Comparison of ENCODE assay signal across 31 cellular contexts in genomic region chr9:123564652-123565051, GRCh38.
"Had no signal": no experiment of that assay in that cellular context is flagged by ENCODE, and none has a peak within 500 bp of the region (broad histone marks: within the 10 kb centered on the region; RNA-seq: fewer than 3 reads in every experiment).

No MANE protein-coding gene starts in this region.

- H3K27me3 Mint-ChIP-seq: activated B cell treated with CpG ODN at 0.5 μM for 24 hours; activated CD8-positive, alpha-beta T cell treated with anti-CD3 and anti-CD28 coated beads for 36 hours; activated naive CD8-positive, alpha-beta T cell; activated T-helper 17 cell treated with anti-CD3 and anti-CD28 coated beads, Interleukin-2, amount 50 U/mL, for 72 hours; central memory CD8-positive, alpha-beta T cell; dendritic cell treated with granulocyte-macrophage colony-stimulating factor and Interleukin-4, amounts not matched to agents 40 ng/mL and 50 ng/mL, for 4 days; T-helper 17 cell had no signal

- H3K27ac Mint-ChIP-seq: activated B cell treated with CpG ODN at 0.5 μM for 24 hours; activated CD8-positive, alpha-beta T cell treated with anti-CD3 and anti-CD28 coated beads for 36 hours; activated naive CD8-positive, alpha-beta T cell; activated T-helper 17 cell treated with anti-CD3 and anti-CD28 coated beads, Interleukin-2, amount 50 U/mL, for 72 hours; dendritic cell treated with granulocyte-macrophage colony-stimulating factor and Interleukin-4, amounts not matched to agents 40 ng/mL and 50 ng/mL, for 4 days; endodermal cell; T-helper 17 cell; T-helper 2 cell treated with Interferon-gamma antibody and Interleukin-4, amounts not matched to agents 5 μg/mL and 100 μg/mL, for 36 hours had no signal

- DNase-seq: activated B cell treated with CpG ODN at 0.5 μM for 24 hours; activated CD4-positive, alpha-beta T cell treated with anti-CD3 and anti-CD28 coated beads for 48 hours; activated CD4-positive, alpha-beta T cell treated with anti-CD3 and anti-CD28 coated beads, Interleukin-2, amount 50 U/mL, for 1 hour; activated CD4-positive, alpha-beta T cell treated with anti-CD3 and anti-CD28 coated beads, Interleukin-2, amount 50 U/mL, for 48 hours; activated CD8-positive, alpha-beta memory T cell treated with anti-CD3 and anti-CD28 coated beads for 24 hours; activated CD8-positive, alpha-beta T cell treated with anti-CD3 and anti-CD28 coated beads for 36 hours; activated effector memory CD4-positive, alpha-beta T cell treated with Interleukin-2 at 50 U/mL for 16 hours; activated gamma-delta T cell treated with Interleukin-2 at 50 U/mL for 16 hours; activated naive CD4-positive, alpha-beta T cell treated with anti-CD3 and anti-CD28 coated beads, Interleukin-2, amount 50 U/mL, for 16 hours; activated naive CD4-positive, alpha-beta T cell treated with Interleukin-2 at 50 U/mL for 16 hours; activated T-cell treated with anti-CD3 and anti-CD28 coated beads, Interleukin-2, amount 50 U/mL, for 4 hours; amniotic stem cell; anterior cingulate cortex; brain microvascular endothelial cell; dorsolateral prefrontal cortex; effector memory CD4-positive, alpha-beta T cell; endodermal cell; foreskin fibroblast; T-helper 17 cell; T1000; WERI-Rb-1 had no signal

- ATAC-seq: activated CD4-positive, CD25-positive, alpha-beta regulatory T cell treated with anti-CD3 and anti-CD28 coated beads, Interleukin-2, amount 50 U/mL, for 24 hours; activated CD8-positive, alpha-beta T cell treated with anti-CD3 and anti-CD28 coated beads for 36 hours; activated T-cell treated with anti-CD3 and anti-CD28 coated beads, Interleukin-2, amount 50 U/mL, for 4 hours; activated T-helper 17 cell treated with anti-CD3 and anti-CD28 coated beads, Interleukin-2, amount 50 U/mL, for 72 hours; esophagus mucosa; T-helper 17 cell had no signal

- H3K9me3 Mint-ChIP-seq: activated B cell treated with CpG ODN at 0.5 μM for 24 hours; activated CD8-positive, alpha-beta T cell treated with anti-CD3 and anti-CD28 coated beads for 36 hours; activated T-cell treated with anti-CD3 and anti-CD28 coated beads, Interleukin-2, amount 50 U/mL, for 4 hours; activated T-helper 17 cell treated with anti-CD3 and anti-CD28 coated beads, Interleukin-2, amount 50 U/mL, for 72 hours; central memory CD8-positive, alpha-beta T cell; dendritic cell treated with granulocyte-macrophage colony-stimulating factor and Interleukin-4, amounts not matched to agents 40 ng/mL and 50 ng/mL, for 4 days; endodermal cell; T-helper 2 cell treated with Interferon-gamma antibody and Interleukin-4, amounts not matched to agents 5 μg/mL and 100 μg/mL, for 36 hours had no signal

- FAIRE-seq: astrocyte, bronchial epithelial cell, frontal cortex had no signal

- H3K4me3 Mint-ChIP-seq: activated B cell treated with CpG ODN at 0.5 μM for 24 hours; activated CD8-positive, alpha-beta T cell treated with anti-CD3 and anti-CD28 coated beads for 36 hours; activated naive CD8-positive, alpha-beta T cell; activated T-cell treated with anti-CD3 and anti-CD28 coated beads, Interleukin-2, amount 50 U/mL, for 4 hours; activated T-helper 17 cell treated with anti-CD3 and anti-CD28 coated beads, Interleukin-2, amount 50 U/mL, for 72 hours; central memory CD8-positive, alpha-beta T cell; dendritic cell treated with granulocyte-macrophage colony-stimulating factor and Interleukin-4, amounts not matched to agents 40 ng/mL and 50 ng/mL, for 4 days; endodermal cell; T-helper 17 cell; T-helper 2 cell treated with Interferon-gamma antibody and Interleukin-4, amounts not matched to agents 5 μg/mL and 100 μg/mL, for 36 hours had no signal
